17 cellular contexts compared by ENCODE assay signal in genomic region chr2:150626934-150627336, GRCh38.
"Had no signal": no experiment of that assay in that cellular context is flagged by ENCODE, and none has a peak within 500 bp of the region (broad histone marks: within the 10 kb centered on the region; RNA-seq: fewer than 3 reads in every experiment).

No MANE protein-coding gene starts in this region.

- H3K27me3 Mint-ChIP-seq: activated B cell treated with CpG ODN at 0.5 μM for 24 hours; activated CD4-positive, alpha-beta T cell treated with anti-CD3 and anti-CD28 coated beads, Interleukin-2, amount 10 ng/mL, durations not matched to agents 7 days and 5 days; activated naive CD4-positive, alpha-beta T cell treated with anti-CD3 and anti-CD28 coated beads, Interleukin-2, amount 10 ng/mL, durations not matched to agents 7 days and 5 days had no signal

- H3K27me3 ChIP-seq: brain microvascular endothelial cell, heart right ventricle, thyroid gland, vagina had no signal

- H3K27ac Mint-ChIP-seq: activated B cell treated with CpG ODN at 0.5 μM for 24 hours; activated CD4-positive, alpha-beta T cell treated with anti-CD3 and anti-CD28 coated beads, Interleukin-2, amount 10 ng/mL, durations not matched to agents 7 days and 5 days; activated naive CD4-positive, alpha-beta T cell treated with anti-CD3 and anti-CD28 coated beads, Interleukin-2, amount 10 ng/mL, durations not matched to agents 7 days and 5 days; activated T-helper 2 cell treated with anti-CD3 and anti-CD28 coated beads, Interferon-gamma antibody, Interleukin-2, Interleukin-4, amounts not matched to agents 10 μg/mL and 5 μg/mL and 100 μg/mL, durations not matched to agents 14 hours and 24 hours and 36 hours; nephron progenitor cell had no signal

- H3K4me1 ChIP-seq: thyroid gland, vagina had no signal

- H3K36me3 ChIP-seq: brain microvascular endothelial cell, heart right ventricle, thyroid gland, vagina had no signal

- H3K4me3 ChIP-seq: heart right ventricle, skin epidermis, thyroid gland, vagina had no signal

- ATAC-seq: esophagus mucosa, heart right ventricle, left lobe of liver had no signal

- H3K4me1 Mint-ChIP-seq: activated B cell treated with CpG ODN at 0.5 μM for 24 hours; activated CD4-positive, alpha-beta T cell treated with anti-CD3 and anti-CD28 coated beads, Interleukin-2, amount 10 ng/mL, durations not matched to agents 7 days and 5 days; activated naive CD4-positive, alpha-beta T cell treated with anti-CD3 and anti-CD28 coated beads, Interleukin-2, amount 10 ng/mL, durations not matched to agents 7 days and 5 days had no signal

- H3K9me3 ChIP-seq: heart right ventricle, thyroid gland, vagina had no signal

- H3K27ac ChIP-seq: brain microvascular endothelial cell, heart right ventricle, thyroid gland, vagina had no signal

- DNase-seq: activated B cell treated with CpG ODN at 0.5 μM for 24 hours; activated CD4-positive, alpha-beta T cell treated with anti-CD3 and anti-CD28 coated beads, Interleukin-2, amount 10 ng/mL, durations not matched to agents 7 days and 5 days; activated naive CD4-positive, alpha-beta T cell treated with anti-CD3 and anti-CD28 coated beads, Interleukin-2, amount 10 ng/mL, durations not matched to agents 7 days and 5 days; activated T-cell treated with anti-CD3 and anti-CD28 coated beads for 4 hours; brain microvascular endothelial cell; dermis blood vessel endothelial cell; heart right ventricle; islet precursor cell; nephron progenitor cell; posterior cingulate gyrus; T-helper 2 cell; thyroid gland had no signal

- H3K4me3 Mint-ChIP-seq: activated B cell treated with CpG ODN at 0.5 μM for 24 hours; activated CD4-positive, alpha-beta T cell treated with anti-CD3 and anti-CD28 coated beads, Interleukin-2, amount 10 ng/mL, durations not matched to agents 7 days and 5 days; activated naive CD4-positive, alpha-beta T cell treated with anti-CD3 and anti-CD28 coated beads, Interleukin-2, amount 10 ng/mL, durations not matched to agents 7 days and 5 days; nephron progenitor cell had no signal

- H3K9me3 Mint-ChIP-seq: activated B cell treated with CpG ODN at 0.5 μM for 24 hours; activated naive CD4-positive, alpha-beta T cell treated with anti-CD3 and anti-CD28 coated beads, Interleukin-2, amount 10 ng/mL, durations not matched to agents 7 days and 5 days; activated T-helper 2 cell treated with anti-CD3 and anti-CD28 coated beads, Interferon-gamma antibody, Interleukin-2, Interleukin-4, amounts not matched to agents 10 μg/mL and 5 μg/mL and 100 μg/mL, durations not matched to agents 14 hours and 24 hours and 36 hours had no signal

- H3K36me3 Mint-ChIP-seq: activated naive CD4-positive, alpha-beta T cell treated with anti-CD3 and anti-CD28 coated beads, Interleukin-2, amount 10 ng/mL, durations not matched to agents 7 days and 5 days had no signal
